ENCODE assay signal across 9 cellular contexts in the genomic region with DNA sequence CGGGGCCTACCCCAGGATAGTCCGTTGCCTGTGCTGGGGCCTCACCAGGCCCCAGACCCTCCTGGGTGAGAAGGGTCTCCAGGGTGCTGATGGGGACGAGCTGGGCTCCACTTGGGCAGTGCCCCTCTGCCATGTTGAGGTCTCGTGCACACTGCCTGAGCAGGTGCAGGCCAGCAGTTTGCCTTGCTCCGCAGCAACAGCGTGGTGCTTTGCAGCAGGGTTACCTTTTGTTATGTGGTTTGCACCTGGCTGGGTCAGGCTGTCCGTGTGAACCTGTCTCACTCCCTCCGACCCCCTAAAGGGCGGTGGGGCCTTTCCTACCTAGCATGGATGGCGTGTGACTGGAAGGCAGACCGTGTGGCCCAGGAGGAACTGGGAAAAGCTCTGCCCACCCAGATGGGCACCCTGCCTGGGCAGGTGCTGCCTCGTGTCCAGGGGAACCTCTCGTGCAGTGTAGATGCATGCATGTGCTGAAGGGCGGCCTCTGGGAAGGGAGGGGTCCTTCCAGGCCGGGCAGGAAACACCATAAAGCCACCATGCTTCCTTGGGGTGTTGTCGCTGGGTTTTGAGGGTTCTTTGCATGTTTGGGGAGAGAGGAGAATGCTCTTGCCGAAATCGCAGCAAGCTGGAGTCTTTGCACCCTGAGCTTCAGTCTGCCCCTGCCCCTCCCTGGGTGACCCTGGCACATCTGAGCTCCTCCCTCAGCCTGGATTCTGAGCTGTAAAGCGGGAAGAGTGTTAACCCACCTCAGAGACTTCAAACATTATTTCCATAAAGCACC.
DNase-seq lines count a peak whose midpoint lies in the region; ATAC-seq and TF ChIP-seq lines count a peak whose summit lies in the region.
"Had no signal": no experiment of that assay in that cellular context is flagged by ENCODE, and none has a peak within 500 bp of the region (broad histone marks: within the 10 kb centered on the region; RNA-seq: fewer than 3 reads in every experiment).

No MANE protein-coding gene starts in this region.

- ATAC-seq in Right ventricle myocardium superior (ENCODE audit: poor library complexity) (no peak), Right ventricle myocardium inferior (no peak)

- intact Hi-C loops in Right ventricle myocardium superior (cut with DNase I), result loop anchor here (5.0 to 10.0 kb wide), 2 partner anchors 37 to 70 kb away; no protein-coding TSS in a partner anchor
- intact Hi-C loops in Right ventricle myocardium inferior (cut with DNase I), result loop anchor here (2.0 to 5.0 kb wide), 3 partner anchors 38 to 63 kb away; no protein-coding TSS in a partner anchor
- intact Hi-C loops in MCF 10A (cut with micrococcal nuclease), result loop anchor here (5.0 kb wide), 1 partner anchor 32 kb away; no protein-coding TSS in a partner anchor
- intact Hi-C loops in lower leg skin (cut with DNase I; ENCODE audit: low total_unique reads), result no loop called here
- intact Hi-C loops in vagina (cut with DNase I), result loop anchor here (5.0 to 10.0 kb wide), 2 partner anchors 37 to 70 kb away; no protein-coding TSS in a partner anchor

- no peaks in the 10 kb centered on the region for H3K36me3 ChIP-seq in vagina

- H3K27ac Mint-ChIP-seq in MCF 10A (ENCODE audit: low read depth, unreplicated experiment), result peak overlapping the region; percentile 100

- H3K4me1 ChIP-seq in vagina, result peaks cover 56% of the 10 kb centered on the region

- POLR2A ChIA-PET in MCF 10A (lab: Yijun Ruan, JAX), result interaction anchor here (0.7 to 11.2 kb wide), 9 partner anchors 13 to 261 kb away, joined by 3 to 1278 read pairs (median 28); no protein-coding TSS in a partner anchor

- H3K27me3 Mint-ChIP-seq in MCF 10A (ENCODE audit: insufficient read depth, unreplicated experiment), result no peaks in the 10 kb centered on the region

- DNase-seq in Right ventricle myocardium superior (peak; percentile 42), Right ventricle myocardium inferior (ENCODE audit: missing footprints) (no peak), MCF 10A (ENCODE audit: unreplicated experiment) (no peak), lower leg skin (ENCODE audit: low spot score in 2 of 2) (peak in 1 of 2 donors; percentile 86), vagina (ENCODE audit: extremely low spot score in 2 of 2) (no peak), HT-29 (ENCODE audit: low spot score) (no peak), DMS79 (lab: John Stamatoyannopoulos, UW) (no peak)
- DNase-seq in NK-92 treated with Interleukin-12 subunit alpha and Interleukin-12 subunit beta, amount 100 ng/mL, for 24 hours (lab: John Stamatoyannopoulos, UW), result no peak

- H3K4me3 Mint-ChIP-seq in MCF 10A (ENCODE audit: unreplicated experiment), result peak overlapping the region; percentile 96
- H3K4me3 Mint-ChIP-seq: neural crest cell had no signal

- no TSS peak for BruUV-seq in MCF 10A (replicated peaks; lab: Mats Ljungman, UMichigan)

- H3K4me3 ChIP-seq in lower leg skin (ENCODE audit: low read depth, poor library complexity, severe bottlenecking) (peak overlapping the region; percentile 83), vagina (peak overlapping the region; percentile 82 to 95)

- H3K4me1 Mint-ChIP-seq in MCF 10A (ENCODE audit: insufficient read depth, unreplicated experiment), result peaks cover 27% of the 10 kb centered on the region

- H3K27ac ChIP-seq in vagina, result peak overlapping the region; percentile 100

- no peaks in the 10 kb centered on the region for H3K27me3 ChIP-seq in vagina

- 15 to 18% methylated on average over 17 of the region's 19 CpGs for WGBS in lower leg skin, 2 donors

- TF ChIP-seq POLR2A in lower leg skin (IDR thresholded peaks at IDR 0.05) (no peak), vagina (IDR thresholded peaks at IDR 0.05) (no peak)

- TF ChIP-seq CTCF in MCF 10A (IDR thresholded peaks at IDR 0.05; ENCODE audit: unreplicated experiment), result no peak
- no peak for TF ChIP-seq CTCF in lower leg skin (IDR thresholded peaks at IDR 0.05)
- no peak for TF ChIP-seq CTCF in vagina (IDR thresholded peaks at IDR 0.05)

- H3K9me3 ChIP-seq in vagina, result no peaks in the 10 kb centered on the region

- peaks cover 88% of the 10 kb centered on the region for H3K36me3 Mint-ChIP-seq in MCF 10A (ENCODE audit: insufficient read depth, unreplicated experiment)

- CTCF ChIA-PET in MCF 10A (lab: Yijun Ruan, JAX), result interaction anchor here (0.7 to 1.4 kb wide), 6 partner anchors 9 to 533 kb away, joined by 3 to 9 read pairs (median 5); no protein-coding TSS in a partner anchor

- no peaks in the 10 kb centered on the region for H3K9me3 Mint-ChIP-seq in MCF 10A (ENCODE audit: unreplicated experiment)
- H3K9me3 Mint-ChIP-seq: neural crest cell had no signal
